Comparison of ENCODE assay signal across 8 cellular contexts in the genomic region with DNA sequence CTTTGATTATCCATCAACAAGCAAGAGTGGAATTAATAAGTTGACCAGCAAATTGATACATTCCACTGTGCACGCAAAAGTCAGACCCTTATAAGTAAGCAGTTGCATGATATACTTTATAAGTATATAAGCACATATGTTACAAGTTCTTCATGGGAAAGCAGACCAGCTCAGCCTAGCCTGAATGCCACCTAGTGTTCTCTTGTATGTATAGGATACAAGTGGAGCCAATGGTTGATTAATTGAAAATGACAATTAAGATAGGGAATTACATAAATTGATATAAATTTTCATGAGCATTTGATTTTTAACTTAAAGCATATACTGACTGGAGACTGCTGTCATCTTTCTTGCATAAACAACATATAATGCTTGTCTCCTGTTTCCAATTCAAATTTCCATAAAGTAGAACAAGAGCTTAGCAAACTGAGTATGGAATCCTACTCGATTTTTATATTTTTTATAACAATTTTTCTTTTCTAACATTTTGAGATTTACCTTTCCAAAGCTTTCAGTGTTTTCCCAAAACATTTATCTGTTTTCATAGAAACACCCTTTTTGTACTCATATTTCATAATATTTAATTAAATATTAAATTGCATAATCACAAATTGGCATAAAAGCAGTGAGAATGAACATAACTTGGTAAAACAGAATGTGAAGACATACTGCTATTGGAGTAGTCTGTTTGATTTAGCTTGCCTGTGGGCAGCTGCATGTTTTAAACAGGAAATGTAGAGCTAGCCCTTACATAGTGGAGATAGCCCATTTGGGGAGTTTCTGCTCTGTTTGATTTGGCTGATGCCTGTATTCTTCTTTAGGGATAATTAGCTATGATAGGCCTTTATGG.
DNase-seq lines count a peak whose midpoint lies in the region; ATAC-seq, FAIRE-seq and TF ChIP-seq lines count a peak whose summit lies in the region.

No MANE protein-coding gene starts in this region.

- no peaks in the 10 kb centered on the region for H3K27me3 ChIP-seq in CD4-positive, alpha-beta T cell (ENCODE audit: control insufficient read depth, insufficient read depth, low read length)
- no peaks in the 10 kb centered on the region for H3K27me3 ChIP-seq in osteoblast (ENCODE audit: insufficient read depth, low read length)

- no peaks in the 10 kb centered on the region for H3K9me3 ChIP-seq in CD4-positive, alpha-beta T cell (ENCODE audit: control insufficient read depth, low read length)
- H3K9me3 ChIP-seq in HEK293 (ENCODE audit: control insufficient read depth, insufficient read depth, low read depth, low read length) (no peaks in the 10 kb centered on the region), osteoblast (ENCODE audit: low read depth, low read length) (no peaks in the 10 kb centered on the region)

- FAIRE-seq in RCC 7860 (lab: Jason Lieb, UNC) = peak; percentile 29

- peaks cover 9% of the 10 kb centered on the region for H3K79me2 ChIP-seq in osteoblast (ENCODE audit: insufficient read depth, low read length)

- H3K4me3 ChIP-seq in HEK293 (ENCODE audit: low read depth, low read length) (no peak overlapping the region), osteoblast (ENCODE audit: insufficient read depth, low read length) (no peak overlapping the region)

- no peak overlapping the region for H3K27ac Mint-ChIP-seq in CD4-positive, alpha-beta T cell
- H3K27ac Mint-ChIP-seq in stimulated activated naive CD8-positive, alpha-beta T cell treated with anti-CD3 and anti-CD28 coated beads, Interleukin-15, amount 100 ng/mL, for 72 hours = no peak overlapping the region
- H3K27ac Mint-ChIP-seq in activated naive CD4-positive, alpha-beta T cell treated with anti-CD3 and anti-CD28 coated beads, Interleukin-2, amount 50 U/mL, for 72 hours = no peak overlapping the region

- CTCF ChIA-PET in CD4-positive, alpha-beta T cell (lab: Charles Lee) = interaction anchor here (0.6 to 1.5 kb wide), 3 partner anchors 9 to 576 kb away, joined by 3 to 5 read pairs (median 3); no protein-coding TSS in a partner anchor
- CTCF ChIA-PET in HEK293 (lab: Yijun Ruan, JAX) = interaction anchor here (0.5 to 2.0 kb wide), 10 partner anchors 9 to 737 kb away, joined by 3 to 9 read pairs (median 4); no protein-coding TSS in a partner anchor

- no peaks in the 10 kb centered on the region for H3K9me3 Mint-ChIP-seq in CD4-positive, alpha-beta T cell
- H3K9me3 Mint-ChIP-seq in stimulated activated naive CD8-positive, alpha-beta T cell treated with anti-CD3 and anti-CD28 coated beads, Interleukin-15, amount 100 ng/mL, for 72 hours = no peaks in the 10 kb centered on the region
- H3K9me3 Mint-ChIP-seq in activated naive CD4-positive, alpha-beta T cell treated with anti-CD3 and anti-CD28 coated beads, Interleukin-2, amount 50 U/mL, for 72 hours = peaks cover 0 to 8% of the 10 kb centered on the region in 2 donors

- peak in 1 of 10 experiments; percentile 0 for DNase-seq in CD4-positive, alpha-beta T cell
- no peak for DNase-seq in RCC 7860 (ENCODE audit: low spot score)
- peak; percentile 62 to 67 for DNase-seq in erythroblast (lab: John Stamatoyannopoulos, UW)
- peak; percentile 5 for DNase-seq in osteoblast (ENCODE audit: insufficient read length, low spot score, missing footprints)
- DNase-seq in stimulated activated naive CD8-positive, alpha-beta T cell treated with anti-CD3 and anti-CD28 coated beads, Interleukin-15, amount 100 ng/mL, for 72 hours = no peak
- DNase-seq in activated naive CD4-positive, alpha-beta T cell treated with anti-CD3 and anti-CD28 coated beads, Interleukin-2, amount 50 U/mL, for 72 hours (ENCODE audit: low spot score in 2 of 2) = no peak

- H3K27ac ChIP-seq in CD4-positive, alpha-beta T cell (ENCODE audit: low read depth, low read length) = no peak overlapping the region
- no peak overlapping the region for H3K27ac ChIP-seq in HEK293 (ENCODE audit: extremely low read depth, low read depth, low read length)
- H3K27ac ChIP-seq in osteoblast (ENCODE audit: low read depth, low read length) = no peak overlapping the region

- H3K36me3 ChIP-seq in HEK293 (ENCODE audit: control insufficient read depth in 2 of 2, insufficient read depth in 1 of 2, low read length in 2 of 2) (no peaks in the 10 kb centered on the region), osteoblast (ENCODE audit: insufficient read depth, low read length) (no peaks in the 10 kb centered on the region)

- H3K4me3 Mint-ChIP-seq in CD4-positive, alpha-beta T cell = no peak overlapping the region
- H3K4me3 Mint-ChIP-seq in stimulated activated naive CD8-positive, alpha-beta T cell treated with anti-CD3 and anti-CD28 coated beads, Interleukin-15, amount 100 ng/mL, for 72 hours = no peak overlapping the region

- H3K4me2 ChIP-seq in osteoblast (ENCODE audit: insufficient read depth, low read length) = no peak overlapping the region

- H4K20me1 ChIP-seq in osteoblast (ENCODE audit: insufficient read depth, low read length) = no peaks in the 10 kb centered on the region

- no peaks in the 10 kb centered on the region for H3K27me3 Mint-ChIP-seq in CD4-positive, alpha-beta T cell
- peaks cover 16% of the 10 kb centered on the region for H3K27me3 Mint-ChIP-seq in stimulated activated naive CD8-positive, alpha-beta T cell treated with anti-CD3 and anti-CD28 coated beads, Interleukin-15, amount 100 ng/mL, for 72 hours

- intact Hi-C loops in CD4-positive, alpha-beta T cell (cut with DNase I, micrococcal nuclease) = loop anchor here (1.0 to 2.0 kb wide), 3 partner anchors 312 to 736 kb away; no protein-coding TSS in a partner anchor

- peaks cover 5% of the 10 kb centered on the region for H3K36me3 Mint-ChIP-seq in CD4-positive, alpha-beta T cell (ENCODE audit: low read depth)
- no peaks in the 10 kb centered on the region for H3K36me3 Mint-ChIP-seq in activated naive CD4-positive, alpha-beta T cell treated with anti-CD3 and anti-CD28 coated beads, Interleukin-2, amount 50 U/mL, for 72 hours

- H3K4me1 Mint-ChIP-seq in CD4-positive, alpha-beta T cell (ENCODE audit: low read depth) = no peaks in the 10 kb centered on the region
- no peaks in the 10 kb centered on the region for H3K4me1 Mint-ChIP-seq in stimulated activated naive CD8-positive, alpha-beta T cell treated with anti-CD3 and anti-CD28 coated beads, Interleukin-15, amount 100 ng/mL, for 72 hours

- ATAC-seq in CD4-positive, alpha-beta T cell (ENCODE audit: poor library complexity) = peak; percentile 59
- ATAC-seq in stimulated activated naive CD8-positive, alpha-beta T cell treated with anti-CD3 and anti-CD28 coated beads, Interleukin-15, amount 100 ng/mL, for 72 hours = no peak
- ATAC-seq in activated naive CD4-positive, alpha-beta T cell treated with anti-CD3 and anti-CD28 coated beads, Interleukin-2, amount 50 U/mL, for 72 hours = no peak
- no peak for ATAC-seq in GM21528 (IDR thresholded peaks at IDR 0.05; ENCODE audit: low FRiP score, unreplicated experiment)

- POLR2A ChIA-PET in CD4-positive, alpha-beta T cell (lab: Charles Lee) = interaction anchor here (0.8 to 1.2 kb wide), 2 partner anchors 63 to 310 kb away, joined by 3 to 4 read pairs; a partner anchor contains a TSS
- POLR2A ChIA-PET in HEK293 (lab: Yijun Ruan, JAX) = no interaction called here

- no peak for TF ChIP-seq POLR2A in erythroblast (IDR thresholded peaks at IDR 0.05; ENCODE audit: low read length)

- peak; percentile 65 for TF ChIP-seq CTCF in CD4-positive, alpha-beta T cell (IDR thresholded peaks at IDR 0.05)
- no peak for TF ChIP-seq CTCF in HEK293 (tag by site-specific recombination; IDR thresholded peaks at IDR 0.05)
- peak; percentile 60 for TF ChIP-seq CTCF in osteoblast (IDR thresholded peaks at IDR 0.05; ENCODE audit: extremely low read depth, low read depth, low read length)

- no peak overlapping the region for H2AFZ ChIP-seq in osteoblast (ENCODE audit: low read length)

- H3K4me1 ChIP-seq in HEK293 (ENCODE audit: control insufficient read depth, insufficient read depth, low read length) (no peaks in the 10 kb centered on the region), osteoblast (ENCODE audit: insufficient read depth, low read length) (peaks cover 12% of the 10 kb centered on the region)

TF ChIP-seq in HEK293, 187 proteins besides CTCF, POLR2A, EP300 and RAD21:
- TF ChIP-seq ZNF239 (tag by site-specific recombination; IDR thresholded peaks at IDR 0.05) = no peak
- peak; percentile 13; the same call in 1 of the 2 replicates for TF ChIP-seq ZNF654 (tag by site-specific recombination; IDR thresholded peaks at IDR 0.05; ENCODE audit: low read depth)

Comparison
In these comparisons a context has a peak if more than half of its experiments do, and no peak if none do; other contexts are left out.
1. DNase-seq: peak in erythroblast (2 of 2) and osteoblast (single experiment); none in RCC 7860 (single experiment), stimulated activated naive CD8-positive, alpha-beta T cell treated with anti-CD3 and anti-CD28 coated beads, Interleukin-15, amount 100 ng/mL, for 72 hours (0 of 2) and activated naive CD4-positive, alpha-beta T cell treated with anti-CD3 and anti-CD28 coated beads, Interleukin-2, amount 50 U/mL, for 72 hours (0 of 2).